In the genomic region with DNA sequence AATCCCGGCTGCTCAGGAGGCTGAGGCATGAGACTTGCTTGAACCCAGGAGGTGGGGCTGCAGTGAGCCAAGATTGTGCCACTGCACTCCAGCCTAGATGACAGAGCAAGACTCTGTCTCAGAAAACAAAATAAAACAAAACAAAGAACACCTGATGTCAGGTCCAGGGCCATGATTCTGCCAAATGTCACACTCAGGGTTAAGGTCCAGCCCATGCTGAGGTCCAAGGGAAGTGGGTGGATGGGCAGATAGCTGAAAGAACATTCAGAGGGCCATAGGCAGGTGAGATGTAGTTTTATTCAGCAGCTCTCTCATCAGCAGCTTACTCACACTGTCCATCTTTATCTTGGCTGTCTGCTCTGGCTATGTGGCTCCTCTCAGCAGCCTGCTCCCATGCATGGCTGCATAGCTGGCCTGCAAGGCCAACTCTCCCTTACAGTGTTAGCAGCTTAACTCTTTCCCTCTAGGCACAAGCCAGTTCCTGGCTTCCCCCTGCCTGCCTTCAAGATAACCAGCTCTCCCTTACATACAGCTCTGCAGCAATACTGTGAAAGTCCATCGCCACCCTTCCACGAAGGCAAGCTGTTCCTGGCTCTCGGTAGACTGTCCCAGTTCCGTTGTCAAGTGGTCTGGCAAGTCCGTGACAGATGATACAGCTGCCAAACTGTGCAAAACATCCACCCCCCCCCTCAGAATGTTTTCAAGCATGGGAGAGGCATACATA, we compare ENCODE assay signal across 17 cellular contexts.
"Had no signal": no experiment of that assay in that cellular context is flagged by ENCODE, and none has a peak within 500 bp of the region (broad histone marks: within the 10 kb centered on the region; RNA-seq: fewer than 3 reads in every experiment).

No MANE protein-coding gene starts in this region.

- DNase-seq: activated CD4-positive, alpha-beta memory T cell treated with anti-CD3 and anti-CD28 coated beads, Interleukin-2, amount 10 ng/mL, durations not matched to agents 7 days and 5 days; activated CD4-positive, alpha-beta T cell treated with anti-CD3 and anti-CD28 coated beads for 1 hour; activated CD8-positive, alpha-beta memory T cell treated with anti-CD3 and anti-CD28 coated beads, Interleukin-2, amount 50 U/mL, for 4 hours; activated naive CD4-positive, alpha-beta T cell; colonic mucosa; foreskin keratinocyte; head of caudate nucleus; mammary epithelial cell; mucosa of descending colon; naive thymus-derived CD8-positive, alpha-beta T cell; occipital lobe; spleen; stimulated activated CD4-positive, alpha-beta T cell treated with anti-CD3 and anti-CD28 coated beads, Interleukin-1b, Interleukin-23, amount 100 ng/mL, for 48 hours; stimulated activated naive CD4-positive, alpha-beta T cell treated with Interleukin-2 at 50 U/mL for 16 hours; T-helper 9 cell had no signal

- H3K9me3 ChIP-seq: colonic mucosa, mucosa of descending colon, spleen had no signal

- H3K36me3 ChIP-seq: cardiac muscle cell, colonic mucosa, spleen had no signal

- H3K4me1 ChIP-seq: colonic mucosa, foreskin keratinocyte, spleen had no signal

- ATAC-seq: foreskin keratinocyte; mucosa of descending colon; naive thymus-derived CD8-positive, alpha-beta T cell had no signal

- H3K4me3 Mint-ChIP-seq: activated CD4-positive, alpha-beta memory T cell treated with anti-CD3 and anti-CD28 coated beads, Interleukin-2, amount 10 ng/mL, durations not matched to agents 7 days and 5 days; naive thymus-derived CD8-positive, alpha-beta T cell had no signal

- H3K27ac ChIP-seq: cardiac muscle cell, colonic mucosa, foreskin keratinocyte, spleen had no signal

- H3K27me3 ChIP-seq: cardiac muscle cell, colonic mucosa had no signal

- H3K9me3 Mint-ChIP-seq: activated CD4-positive, alpha-beta memory T cell treated with anti-CD3 and anti-CD28 coated beads, Interleukin-2, amount 10 ng/mL, durations not matched to agents 7 days and 5 days; naive thymus-derived CD8-positive, alpha-beta T cell had no signal

- H3K4me3 ChIP-seq: cardiac muscle cell, colonic mucosa, mucosa of descending colon, spleen had no signal

- H3K27ac Mint-ChIP-seq: activated CD4-positive, alpha-beta memory T cell treated with anti-CD3 and anti-CD28 coated beads, Interleukin-2, amount 10 ng/mL, durations not matched to agents 7 days and 5 days; naive thymus-derived CD8-positive, alpha-beta T cell; progenitor cell of endocrine pancreas had no signal

- H3K4me1 Mint-ChIP-seq: activated CD4-positive, alpha-beta memory T cell treated with anti-CD3 and anti-CD28 coated beads, Interleukin-2, amount 10 ng/mL, durations not matched to agents 7 days and 5 days; naive thymus-derived CD8-positive, alpha-beta T cell had no signal
